1 cellular context compared by ENCODE assay signal in genomic region chr7:74173866-74174605, GRCh38.
TF ChIP-seq lines count a peak whose summit lies in the region.

Gene EIF4H (plus strand): TSS chr7:74174356. CDS start chr7:74174384, 28 bp downstream.

TF ChIP-seq in HepG2, 621 proteins besides CTCF, POLR2A, EP300 and RAD21 (continued from another document and continues in another):
- TF ChIP-seq KDM5B (CRISPR knock-in tag; IDR thresholded peaks at IDR 0.05; ENCODE audit: borderline replicate concordance), result peak; percentile 79
- TF ChIP-seq ZNF205 (CRISPR knock-in tag; IDR thresholded peaks at IDR 0.05), result no peak
- TF ChIP-seq TEF (CRISPR knock-in tag; IDR thresholded peaks at IDR 0.05), result no peak
- 0 out of 2 replicates have a peak, but pooled peaks have one; percentile 21 for TF ChIP-seq ZBTB4 (CRISPR knock-in tag; IDR thresholded peaks at IDR 0.05; ENCODE audit: borderline replicate concordance)
- TF ChIP-seq CHCHD3 (CRISPR knock-in tag; IDR thresholded peaks at IDR 0.05), result no peak; the same call in 1 of the 2 replicates
- TF ChIP-seq ZNF451 (CRISPR knock-in tag; IDR thresholded peaks at IDR 0.05), result peak; percentile 88; the same call in 1 of the 2 replicates
- TF ChIP-seq ZC3H4 (CRISPR knock-in tag; IDR thresholded peaks at IDR 0.05; ENCODE audit: borderline replicate concordance), result no peak; the same call in 1 of the 2 replicates
- no peak for TF ChIP-seq ZMAT5 (CRISPR knock-in tag; IDR thresholded peaks at IDR 0.05; ENCODE audit: borderline replicate concordance, low read depth)
- no peak for TF ChIP-seq MBD4 (IDR thresholded peaks at IDR 0.05; ENCODE audit: borderline replicate concordance, low read length)
- TF ChIP-seq ZNF704 (CRISPR knock-in tag; IDR thresholded peaks at IDR 0.05; ENCODE audit: borderline replicate concordance), result peak; percentile 48; the same call in 1 of the 2 replicates
- TF ChIP-seq FOXK1 (CRISPR knock-in tag; IDR thresholded peaks at IDR 0.05; ENCODE audit: borderline replicate concordance, low read depth), result 0 out of 2 replicates have a peak, but pooled peaks have one; percentile 28
- no peak for TF ChIP-seq ZNF646 (CRISPR knock-in tag; IDR thresholded peaks at IDR 0.05)
- TF ChIP-seq POLR2AphosphoS5 (IDR thresholded peaks at IDR 0.05; ENCODE audit: low read depth, low read length), result peak; percentile 81
- TF ChIP-seq ZBTB7B (CRISPR knock-in tag; IDR thresholded peaks at IDR 0.05), result peak; percentile 86
- peak; percentile 87; the same call in 1 of the 2 replicates for TF ChIP-seq ZNF121 (CRISPR knock-in tag; IDR thresholded peaks at IDR 0.05)
- TF ChIP-seq PATZ1 (CRISPR knock-in tag; IDR thresholded peaks at IDR 0.05), result peak; percentile 57
- no peak for TF ChIP-seq SRF (IDR thresholded peaks at IDR 0.05; ENCODE audit: low read depth, low read length)
- TF ChIP-seq FOXC1 (CRISPR knock-in tag; IDR thresholded peaks at IDR 0.05; ENCODE audit: borderline replicate concordance), result no peak
- TF ChIP-seq ZNF772 (CRISPR knock-in tag; IDR thresholded peaks at IDR 0.05), result no peak
- TF ChIP-seq ARNTL (CRISPR knock-in tag; IDR thresholded peaks at IDR 0.05), result peak; percentile 71; the same call in 1 of the 2 replicates
- TF ChIP-seq ZNF687 (CRISPR knock-in tag; IDR thresholded peaks at IDR 0.05), result peak; percentile 85
- no peak for TF ChIP-seq HBP1 (CRISPR knock-in tag; IDR thresholded peaks at IDR 0.05; ENCODE audit: low read depth)
- no peak for TF ChIP-seq HHEX (CRISPR knock-in tag; IDR thresholded peaks at IDR 0.05)
- no peak for TF ChIP-seq JDP2 (CRISPR knock-in tag; IDR thresholded peaks at IDR 0.05; ENCODE audit: borderline replicate concordance)
- TF ChIP-seq ZIK1 (CRISPR knock-in tag; IDR thresholded peaks at IDR 0.05; ENCODE audit: borderline replicate concordance, low read depth), result no peak
- no peak; the same call in 1 of the 2 replicates for TF ChIP-seq ZMAT3 (CRISPR knock-in tag; conservative IDR thresholded peaks at IDR 0.05)
- TF ChIP-seq RFX1 (IDR thresholded peaks at IDR 0.05), result no peak
- no peak for TF ChIP-seq NFYC (CRISPR knock-in tag; IDR thresholded peaks at IDR 0.05)
- peak; percentile 61; the same call in 1 of the 2 replicates for TF ChIP-seq KMT2B (CRISPR knock-in tag; IDR thresholded peaks at IDR 0.05)
- TF ChIP-seq BATF2 (CRISPR knock-in tag; IDR thresholded peaks at IDR 0.05), result no peak
- TF ChIP-seq ARHGAP35 (CRISPR knock-in tag; IDR thresholded peaks at IDR 0.05; ENCODE audit: borderline replicate concordance), result 0 out of 2 replicates have a peak, but pooled peaks have one; percentile 67
- no peak for TF ChIP-seq TOE1 (CRISPR knock-in tag; IDR thresholded peaks at IDR 0.05)
